12 cellular contexts compared by ENCODE assay signal in genomic region chr9:14690986-14691730, GRCh38. TPM values are rescaled to one million over a fixed set of nuclear protein-coding genes. Genes with fewer than 3 reads are reported as not detected.
A peak's percentile ranks its signal among the peaks of the same experiment; 100 is the strongest.
DNase-seq lines count a peak whose midpoint lies in the region; ATAC-seq, FAIRE-seq and TF ChIP-seq lines count a peak whose summit lies in the region.
"Had no signal": no experiment of that assay in that cellular context is flagged by ENCODE, and none has a peak within 500 bp of the region (broad histone marks: within the 10 kb centered on the region; RNA-seq: fewer than 3 reads in every experiment).

No MANE protein-coding gene starts in this region.

- H3K4me1 ChIP-seq in DOHH2 (ENCODE audit: control insufficient read depth, low read length) (peaks cover 59% of the 10 kb centered on the region), endothelial cell of umbilical vein (ENCODE audit: control insufficient read depth, extremely low read depth, insufficient read depth, low read length) (peaks cover 41% of the 10 kb centered on the region)

- H3K4me3 ChIP-seq in DOHH2 (ENCODE audit: low read length): peak overlapping the region; percentile 86
- H3K4me3 ChIP-seq in endothelial cell of umbilical vein (replicated peaks in 1 of 3; ENCODE audit: insufficient read depth in 1 of 3, low read depth in 1 of 3, low read length in 3 of 3): peak overlapping the region in 2 of 3 experiments; percentile 89 to 97
- no peak overlapping the region for H3K4me3 ChIP-seq in WERI-Rb-1 (ENCODE audit: low read depth, low read length)

- H2AFZ ChIP-seq in endothelial cell of umbilical vein (ENCODE audit: low read depth, low read length): no peak overlapping the region

- CTCF ChIA-PET in endothelial cell of umbilical vein (lab: Charles Lee): interaction anchor here (0.7 to 7.5 kb wide), 10 partner anchors 11 to 78 kb away, joined by 3 to 38 read pairs (median 4); no protein-coding TSS in a partner anchor

- POLR2A ChIA-PET in endothelial cell of umbilical vein (lab: Charles Lee): no interaction called here

- peak overlapping the region; percentile 44 for H3K4me3 Mint-ChIP-seq in progenitor cell of endocrine pancreas (ENCODE audit: low read depth)

- H3K27ac Mint-ChIP-seq in progenitor cell of endocrine pancreas: peak overlapping the region; percentile 21
- H3K27ac Mint-ChIP-seq: activated CD4-positive, alpha-beta T cell treated with anti-CD3 and anti-CD28 coated beads for 36 hours had no signal

- peak overlapping the region; percentile 87 for H3K4me2 ChIP-seq in DOHH2 (ENCODE audit: low read length)
- peak overlapping the region; percentile 98 for H3K4me2 ChIP-seq in endothelial cell of umbilical vein (ENCODE audit: insufficient read depth, low read length)

- peaks cover 40% of the 10 kb centered on the region for H3K36me3 ChIP-seq in DOHH2 (ENCODE audit: control insufficient read depth, low read length)
- peaks cover 3 to 11% of the 10 kb centered on the region in 2 experiments for H3K36me3 ChIP-seq in endothelial cell of umbilical vein (ENCODE audit: control insufficient read depth in 2 of 2, extremely low read depth in 1 of 2, insufficient read depth in 2 of 2, low read length in 2 of 2)
- peaks cover 32% of the 10 kb centered on the region for H3K36me3 ChIP-seq in WERI-Rb-1

- no peaks in the 10 kb centered on the region for H3K9me1 ChIP-seq in endothelial cell of umbilical vein (replicated peaks; ENCODE audit: control insufficient read depth, extremely low read depth, insufficient read depth, low read length)

- DNase-seq in NAMALWA (ENCODE audit: low spot score) (peak; percentile 34), endothelial cell of umbilical vein (ENCODE audit: low read depth, low spot score) (peak; percentile 48), progenitor cell of endocrine pancreas (ENCODE audit: low spot score, unreplicated experiment) (no peak), NCI-H187 treated with DMSO at 0.1 percent for 48 hours (lab: John Stamatoyannopoulos, UW) (no peak), WERI-Rb-1 (no peak)
- DNase-seq: activated CD4-positive, alpha-beta T cell treated with anti-CD3 and anti-CD28 coated beads for 36 hours; Kasumi-1; stimulated activated CD4-positive, alpha-beta T cell treated with anti-CD3 and anti-CD28 coated beads, Interleukin-2, amount 100 ng/mL, for 24 hours had no signal

- H3K27me3 ChIP-seq in DOHH2 (ENCODE audit: control insufficient read depth, low read length) (peaks cover 24% of the 10 kb centered on the region), endothelial cell of umbilical vein (ENCODE audit: control insufficient read depth in 2 of 2, insufficient read depth in 2 of 2, low read length in 2 of 2) (no peaks in the 10 kb centered on the region), WERI-Rb-1 (ENCODE audit: insufficient read depth, low read depth, severe bottlenecking) (no peaks in the 10 kb centered on the region)

- BruUV-seq in endothelial cell of umbilical vein (replicated peaks; lab: Mats Ljungman, UMichigan): no TSS peak

- ATAC-seq in HG02610 (IDR thresholded peaks at IDR 0.05; ENCODE audit: unreplicated experiment): no peak
- ATAC-seq in HG03571 (IDR thresholded peaks at IDR 0.05; ENCODE audit: unreplicated experiment): no peak
- ATAC-seq: activated CD4-positive, alpha-beta T cell treated with anti-CD3 and anti-CD28 coated beads for 36 hours had no signal

- H3K9me3 Mint-ChIP-seq in progenitor cell of endocrine pancreas (ENCODE audit: low read depth): no peaks in the 10 kb centered on the region

- TF ChIP-seq POLR2A in endothelial cell of umbilical vein (IDR thresholded peaks at IDR 0.05; ENCODE audit: low read depth, low read length): no peak

- H3K9ac ChIP-seq in endothelial cell of umbilical vein (replicated peaks; ENCODE audit: extremely low read depth, insufficient read depth, low read length): peak overlapping the region; percentile 39

- H3K9me2 ChIP-seq in DOHH2 (replicated peaks; ENCODE audit: control insufficient read depth, low read length): no peaks in the 10 kb centered on the region

- no peaks in the 10 kb centered on the region for H4K20me1 ChIP-seq in DOHH2 (ENCODE audit: control insufficient read depth, insufficient read depth, low read depth, low read length)
- H4K20me1 ChIP-seq in endothelial cell of umbilical vein (replicated peaks; ENCODE audit: control insufficient read depth, extremely low read depth, insufficient read depth, low read length): no peaks in the 10 kb centered on the region

- peaks cover 16% of the 10 kb centered on the region for H3F3A ChIP-seq in DOHH2 (ENCODE audit: control insufficient read depth, insufficient read depth)

- intact Hi-C loops in endothelial cell of umbilical vein (cut with micrococcal nuclease): loop anchor here (1.0 to 5.0 kb wide), 3 partner anchors 20 to 74 kb away; no protein-coding TSS in a partner anchor

- no peak overlapping the region for H3K27ac ChIP-seq in DOHH2 (ENCODE audit: low read depth, low read length)
- H3K27ac ChIP-seq in endothelial cell of umbilical vein (ENCODE audit: insufficient read depth, low read depth, low read length): peak overlapping the region; percentile 77
- no peak overlapping the region for H3K27ac ChIP-seq in WERI-Rb-1
- H3K27ac ChIP-seq: neutrophil had no signal

- no peaks in the 10 kb centered on the region for H3K27me3 Mint-ChIP-seq in progenitor cell of endocrine pancreas
- H3K27me3 Mint-ChIP-seq: activated CD4-positive, alpha-beta T cell treated with anti-CD3 and anti-CD28 coated beads for 36 hours had no signal

- peak; percentile 70 for FAIRE-seq in endothelial cell of umbilical vein (lab: Jason Lieb, UNC)

- TF ChIP-seq CTCF in DOHH2 (IDR thresholded peaks at IDR 0.05; ENCODE audit: low read depth, low read length, poor library complexity, severe bottlenecking): no peak
- TF ChIP-seq CTCF in endothelial cell of umbilical vein (IDR thresholded peaks at IDR 0.05; ENCODE audit: extremely low read depth in 1 of 2, insufficient read depth in 1 of 2, low read depth in 1 of 2, low read length in 2 of 2): no peak
- TF ChIP-seq CTCF in progenitor cell of endocrine pancreas (IDR thresholded peaks at IDR 0.05; ENCODE audit: unreplicated experiment): no peak
- TF ChIP-seq CTCF in WERI-Rb-1 (IDR thresholded peaks at IDR 0.05; ENCODE audit: low read depth, low read length): no peak

- H3K4me1 Mint-ChIP-seq in progenitor cell of endocrine pancreas (ENCODE audit: low read depth): peaks cover 18% of the 10 kb centered on the region

- peaks cover 30% of the 10 kb centered on the region for H3K79me2 ChIP-seq in DOHH2 (ENCODE audit: control insufficient read depth, low read length)
- peaks cover 53% of the 10 kb centered on the region for H3K79me2 ChIP-seq in endothelial cell of umbilical vein (ENCODE audit: control insufficient read depth, insufficient read depth, low read length)

- no peaks in the 10 kb centered on the region for H3K9me3 ChIP-seq in DOHH2 (ENCODE audit: control insufficient read depth, insufficient read depth, low read length)
- H3K9me3 ChIP-seq in endothelial cell of umbilical vein (replicated peaks; ENCODE audit: control insufficient read depth, insufficient read depth, low read length): no peaks in the 10 kb centered on the region
- no peaks in the 10 kb centered on the region for H3K9me3 ChIP-seq in WERI-Rb-1 (ENCODE audit: severe bottlenecking)
- H3K9me3 ChIP-seq: neutrophil had no signal

- peaks cover 18% of the 10 kb centered on the region for H3K36me3 Mint-ChIP-seq in progenitor cell of endocrine pancreas (ENCODE audit: insufficient read depth)

- dilution Hi-C loops in endothelial cell of umbilical vein (cut with MboI; ENCODE audit: extremely low pct_ligation_motif_present, low sequenced_read_pairs): no loop called here

TF ChIP-seq in endothelial cell of umbilical vein, 7 proteins besides CTCF, POLR2A, EP300 and RAD21:
- TF ChIP-seq EZH2 (IDR thresholded peaks at IDR 0.05; ENCODE audit: borderline replicate concordance, low read depth, low read length, severe bottlenecking) (no peak), FOS (IDR thresholded peaks at IDR 0.05; ENCODE audit: borderline replicate concordance, insufficient read depth, low read length) (peak; percentile 50), POLR2AphosphoS5 (IDR thresholded peaks at IDR 0.05; ENCODE audit: insufficient read depth, low read depth, low read length) (no peak), MAX (IDR thresholded peaks at IDR 0.05; ENCODE audit: insufficient read depth, insufficient read length) (no peak), GATA2 (IDR thresholded peaks at IDR 0.05; ENCODE audit: insufficient read depth, insufficient read length, low read depth, low read length) (peak; percentile 61), JUN (IDR thresholded peaks at IDR 0.05; ENCODE audit: borderline replicate concordance, insufficient read depth, insufficient read length, low read depth) (no peak), MYC (IDR thresholded peaks at IDR 0.05; ENCODE audit: low read depth, low read length) (no peak)

RNA-seq across cellular contexts. Expression of gene ZDHHC21, which starts 2.1 kb away (rescaled TPM):
- total RNA-seq in endothelial cell of umbilical vein (21.0 and 25.9 TPM in 2 replicates), progenitor cell of endocrine pancreas (20.0 and 21.2 TPM in 2 replicates)
- polyA plus RNA-seq in endothelial cell of umbilical vein: 5.2 and 7.2 TPM in 2 replicates
- 4.1 and 4.7 TPM in 2 replicates for polyA plus RNA-seq in endothelial cell of umbilical vein (2011; cell fraction: cytosol; rRNA removed)
- polyA plus RNA-seq in endothelial cell of umbilical vein (2011; cell fraction: nucleus; rRNA removed): 37.6 and 50.7 TPM in 2 replicates
- 12.7 and 17.6 TPM in 2 replicates for polyA plus RNA-seq in endothelial cell of umbilical vein (2012)
- polyA minus RNA-seq in endothelial cell of umbilical vein: 22.7 and 24.9 TPM in 2 replicates
- 0.10 TPM for polyA minus RNA-seq in endothelial cell of umbilical vein (2011; cell fraction: cytosol; rRNA and poly(A)+ RNA removed)
- 77.7 and 115 TPM in 2 replicates for polyA minus RNA-seq in endothelial cell of umbilical vein (2011; cell fraction: nucleus; rRNA and poly(A)+ RNA removed)

RNA-seq across cellular contexts. Expression of gene CER1, which starts 31.4 kb away (rescaled TPM):
- not detected in 2 replicates for total RNA-seq in endothelial cell of umbilical vein
- polyA plus RNA-seq in endothelial cell of umbilical vein: 0.06 TPM in 1 of 2 replicates, not detected in the other
- polyA plus RNA-seq in endothelial cell of umbilical vein (2011; cell fraction: cytosol; rRNA removed): not detected in 2 replicates
- polyA plus RNA-seq in endothelial cell of umbilical vein (2011; cell fraction: nucleus; rRNA removed): not detected in 2 replicates
- not detected in 2 replicates for polyA plus RNA-seq in endothelial cell of umbilical vein (2012)
- polyA minus RNA-seq in endothelial cell of umbilical vein: not detected in 2 replicates
- polyA minus RNA-seq in endothelial cell of umbilical vein (2011; cell fraction: cytosol; rRNA and poly(A)+ RNA removed): not detected
- polyA minus RNA-seq in endothelial cell of umbilical vein (2011; cell fraction: nucleus; rRNA and poly(A)+ RNA removed): not detected in 2 replicates
- 0.73 TPM in 1 of 2 replicates, not detected in the other for total RNA-seq in progenitor cell of endocrine pancreas
- total RNA-seq: activated CD4-positive, alpha-beta T cell treated with anti-CD3 and anti-CD28 coated beads for 36 hours had no signal

Comparison
In these comparisons a context has a peak if more than half of its experiments do, and no peak if none do; other contexts are left out.
1. DNase-seq: peak in NAMALWA (single experiment) and endothelial cell of umbilical vein (single experiment); none in progenitor cell of endocrine pancreas (single experiment), NCI-H187 treated with DMSO at 0.1 percent for 48 hours (single experiment) and WERI-Rb-1 (single experiment).